ENCODE assay signal across 1 cellular context in genomic region chr19:45424191-45425058, GRCh38.
TF ChIP-seq lines count a peak whose summit lies in the region.

No MANE protein-coding gene starts in this region.

TF ChIP-seq in K562, 482 proteins besides CTCF, POLR2A, EP300 and RAD21 (continued from another document and continues in another):
- TF ChIP-seq GTF3C2 (IDR thresholded peaks at IDR 0.05; ENCODE audit: borderline replicate concordance, extremely low read depth, insufficient read length), result peak; percentile 80
- TF ChIP-seq TBP (optimal IDR thresholded peaks at IDR 0.05; ENCODE audit: low read depth, low read length), result no peak
- TF ChIP-seq NFE2L1 (tag; IDR thresholded peaks at IDR 0.05; ENCODE audit: borderline replicate concordance, low read depth), result no peak
- TF ChIP-seq KLF6 (CRISPR knock-in tag; IDR thresholded peaks at IDR 0.05; ENCODE audit: borderline replicate concordance), result no peak
- TF ChIP-seq PHF21A (IDR thresholded peaks at IDR 0.05; ENCODE audit: borderline replicate concordance, low read depth), result no peak
- TF ChIP-seq NEUROD1 (IDR thresholded peaks at IDR 0.05; ENCODE audit: borderline replicate concordance, low read depth, low read length, partially characterized antibody), result peak; percentile 57
- TF ChIP-seq NRF1 (conservative IDR thresholded peaks at IDR 0.05 in 1 of 2, IDR thresholded peaks at IDR 0.05 in 1 of 2), result no peak
- no peak for TF ChIP-seq TEAD1 (CRISPR knock-in tag; IDR thresholded peaks at IDR 0.05)
- TF ChIP-seq NCOR1 (IDR thresholded peaks at IDR 0.05), result peak; percentile 54
- TF ChIP-seq SMAD1 (IDR thresholded peaks at IDR 0.05; ENCODE audit: low read depth, low read length, partially characterized antibody), result peak; percentile 71
- no peak for TF ChIP-seq JUNB (CRISPR knock-in tag; conservative IDR thresholded peaks at IDR 0.05)
- TF ChIP-seq ZNF395 (CRISPR knock-in tag; IDR thresholded peaks at IDR 0.05), result peak; percentile 78; the same call in 1 of the 2 replicates
- TF ChIP-seq ZNF511 (CRISPR knock-in tag; IDR thresholded peaks at IDR 0.05), result no peak
- TF ChIP-seq BRD4 (IDR thresholded peaks at IDR 0.05), result peak; percentile 62; the same call in 1 of the 2 replicates
- TF ChIP-seq ZNF24 (IDR thresholded peaks at IDR 0.05), result peak; percentile 98
- no peak; the same call in 1 of the 2 replicates for TF ChIP-seq SOX6 (IDR thresholded peaks at IDR 0.05)
- TF ChIP-seq XRCC4 (IDR thresholded peaks at IDR 0.05; ENCODE audit: extremely low read depth, insufficient read depth, insufficient read length), result no peak
- TF ChIP-seq HINFP (tag; conservative IDR thresholded peaks at IDR 0.05; ENCODE audit: low read depth), result 0 out of 2 replicates have a peak, but pooled peaks have one; percentile 62
- no peak for TF ChIP-seq E2F5 (CRISPR knock-in tag; IDR thresholded peaks at IDR 0.05)
- peak; percentile 15 for TF ChIP-seq POLR2B (IDR thresholded peaks at IDR 0.05; ENCODE audit: low read depth, partially characterized antibody)
- peak; percentile 100 for TF ChIP-seq FOSL1 (tag; conservative IDR thresholded peaks at IDR 0.05)
- TF ChIP-seq ESRRA (IDR thresholded peaks at IDR 0.05; ENCODE audit: borderline replicate concordance, low read depth), result peak; percentile 1; the same call in 1 of the 2 replicates
- TF ChIP-seq ZSCAN29 (IDR thresholded peaks at IDR 0.05), result no peak
- TF ChIP-seq POLR2H (tag; IDR thresholded peaks at IDR 0.05; ENCODE audit: low read depth), result peak; percentile 80
- TF ChIP-seq, protein P1, sequence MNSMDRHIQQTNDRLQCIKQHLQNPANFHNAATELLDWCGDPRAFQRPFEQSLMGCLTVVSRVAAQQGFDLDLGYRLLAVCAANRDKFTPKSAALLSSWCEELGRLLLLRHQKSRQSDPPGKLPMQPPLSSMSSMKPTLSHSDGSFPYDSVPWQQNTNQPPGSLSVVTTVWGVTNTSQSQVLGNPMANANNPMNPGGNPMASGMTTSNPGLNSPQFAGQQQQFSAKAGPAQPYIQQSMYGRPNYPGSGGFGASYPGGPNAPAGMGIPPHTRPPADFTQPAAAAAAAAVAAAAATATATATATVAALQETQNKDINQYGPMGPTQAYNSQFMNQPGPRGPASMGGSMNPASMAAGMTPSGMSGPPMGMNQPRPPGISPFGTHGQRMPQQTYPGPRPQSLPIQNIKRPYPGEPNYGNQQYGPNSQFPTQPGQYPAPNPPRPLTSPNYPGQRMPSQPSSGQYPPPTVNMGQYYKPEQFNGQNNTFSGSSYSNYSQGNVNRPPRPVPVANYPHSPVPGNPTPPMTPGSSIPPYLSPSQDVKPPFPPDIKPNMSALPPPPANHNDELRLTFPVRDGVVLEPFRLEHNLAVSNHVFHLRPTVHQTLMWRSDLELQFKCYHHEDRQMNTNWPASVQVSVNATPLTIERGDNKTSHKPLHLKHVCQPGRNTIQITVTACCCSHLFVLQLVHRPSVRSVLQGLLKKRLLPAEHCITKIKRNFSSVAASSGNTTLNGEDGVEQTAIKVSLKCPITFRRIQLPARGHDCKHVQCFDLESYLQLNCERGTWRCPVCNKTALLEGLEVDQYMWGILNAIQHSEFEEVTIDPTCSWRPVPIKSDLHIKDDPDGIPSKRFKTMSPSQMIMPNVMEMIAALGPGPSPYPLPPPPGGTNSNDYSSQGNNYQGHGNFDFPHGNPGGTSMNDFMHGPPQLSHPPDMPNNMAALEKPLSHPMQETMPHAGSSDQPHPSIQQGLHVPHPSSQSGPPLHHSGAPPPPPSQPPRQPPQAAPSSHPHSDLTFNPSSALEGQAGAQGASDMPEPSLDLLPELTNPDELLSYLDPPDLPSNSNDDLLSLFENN (IDR thresholded peaks at IDR 0.05; ENCODE audit: low read depth in 2 of 2, low read length in 2 of 2), result peak in 1 of 2 experiments; percentile 60; a peak in 1 of 4 replicates
- no peak for TF ChIP-seq PRPF4 (IDR thresholded peaks at IDR 0.05; ENCODE audit: insufficient read depth, low read depth, low read length, poor library complexity, severe bottlenecking)
- TF ChIP-seq NFATC3 (IDR thresholded peaks at IDR 0.05), result no peak
- TF ChIP-seq, protein P2, sequence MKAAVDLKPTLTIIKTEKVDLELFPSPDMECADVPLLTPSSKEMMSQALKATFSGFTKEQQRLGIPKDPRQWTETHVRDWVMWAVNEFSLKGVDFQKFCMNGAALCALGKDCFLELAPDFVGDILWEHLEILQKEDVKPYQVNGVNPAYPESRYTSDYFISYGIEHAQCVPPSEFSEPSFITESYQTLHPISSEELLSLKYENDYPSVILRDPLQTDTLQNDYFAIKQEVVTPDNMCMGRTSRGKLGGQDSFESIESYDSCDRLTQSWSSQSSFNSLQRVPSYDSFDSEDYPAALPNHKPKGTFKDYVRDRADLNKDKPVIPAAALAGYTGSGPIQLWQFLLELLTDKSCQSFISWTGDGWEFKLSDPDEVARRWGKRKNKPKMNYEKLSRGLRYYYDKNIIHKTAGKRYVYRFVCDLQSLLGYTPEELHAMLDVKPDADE (conservative IDR thresholded peaks at IDR 0.05; ENCODE audit: control insufficient read depth, low read depth, low read length), result peak; percentile 85
- TF ChIP-seq ZNF384 (IDR thresholded peaks at IDR 0.05; ENCODE audit: low read depth, low read length), result peak; percentile 57
- no peak for TF ChIP-seq ZNF23 (CRISPR knock-in tag; IDR thresholded peaks at IDR 0.05)
- TF ChIP-seq CCNT2 (IDR thresholded peaks at IDR 0.05; ENCODE audit: borderline replicate concordance, extremely low read depth, insufficient read length, low read depth, low read length), result no peak
- no peak for TF ChIP-seq MAFF (IDR thresholded peaks at IDR 0.05; ENCODE audit: low read length)
- no peak for TF ChIP-seq HNRNPK (IDR thresholded peaks at IDR 0.05; ENCODE audit: low read depth, low read length, poor library complexity, severe bottlenecking)
- TF ChIP-seq HNRNPL (IDR thresholded peaks at IDR 0.05; ENCODE audit: low read depth, low read length), result no peak
- TF ChIP-seq, protein P3, sequence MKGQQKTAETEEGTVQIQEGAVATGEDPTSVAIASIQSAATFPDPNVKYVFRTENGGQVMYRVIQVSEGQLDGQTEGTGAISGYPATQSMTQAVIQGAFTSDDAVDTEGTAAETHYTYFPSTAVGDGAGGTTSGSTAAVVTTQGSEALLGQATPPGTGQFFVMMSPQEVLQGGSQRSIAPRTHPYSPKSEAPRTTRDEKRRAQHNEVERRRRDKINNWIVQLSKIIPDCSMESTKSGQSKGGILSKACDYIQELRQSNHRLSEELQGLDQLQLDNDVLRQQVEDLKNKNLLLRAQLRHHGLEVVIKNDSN (CRISPR knock-in tag; IDR thresholded peaks at IDR 0.05), result peak; percentile 45
